2 cellular contexts compared by ENCODE assay signal in the genomic region with DNA sequence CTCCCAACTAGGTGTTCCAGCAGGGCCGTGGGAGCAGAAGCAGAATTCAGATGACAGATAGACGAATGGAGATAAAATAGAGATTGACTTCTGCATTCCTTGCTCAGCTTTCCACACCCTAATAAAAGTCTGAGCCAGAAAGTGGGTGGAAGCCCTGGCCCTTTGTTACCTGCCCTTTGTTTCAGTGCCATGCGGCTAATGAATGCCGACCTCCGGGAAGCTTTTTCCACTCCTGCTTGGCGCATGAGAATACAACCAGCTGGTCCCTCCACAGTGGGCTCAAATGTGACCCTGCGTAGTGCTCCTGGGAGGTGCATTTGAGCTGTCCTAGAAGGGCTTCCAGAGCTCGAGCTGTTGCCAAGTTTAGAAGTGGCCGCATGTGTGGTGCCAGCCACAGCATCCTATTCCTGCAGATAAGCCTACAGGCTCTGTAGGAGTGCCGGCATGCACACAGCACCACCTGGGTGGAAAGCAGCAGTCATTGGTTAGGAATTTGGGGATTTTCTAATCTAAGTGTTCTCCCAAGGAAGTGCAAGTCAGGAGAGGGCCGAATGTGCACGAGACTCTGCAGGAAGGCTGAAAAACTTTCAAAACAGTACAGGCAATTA.
TF ChIP-seq lines count a peak whose summit lies in the region.

No MANE protein-coding gene starts in this region.

TF ChIP-seq in liver, 16 proteins besides CTCF, POLR2A, EP300 and RAD21 (continued from another document):
- TF ChIP-seq, protein P1, sequence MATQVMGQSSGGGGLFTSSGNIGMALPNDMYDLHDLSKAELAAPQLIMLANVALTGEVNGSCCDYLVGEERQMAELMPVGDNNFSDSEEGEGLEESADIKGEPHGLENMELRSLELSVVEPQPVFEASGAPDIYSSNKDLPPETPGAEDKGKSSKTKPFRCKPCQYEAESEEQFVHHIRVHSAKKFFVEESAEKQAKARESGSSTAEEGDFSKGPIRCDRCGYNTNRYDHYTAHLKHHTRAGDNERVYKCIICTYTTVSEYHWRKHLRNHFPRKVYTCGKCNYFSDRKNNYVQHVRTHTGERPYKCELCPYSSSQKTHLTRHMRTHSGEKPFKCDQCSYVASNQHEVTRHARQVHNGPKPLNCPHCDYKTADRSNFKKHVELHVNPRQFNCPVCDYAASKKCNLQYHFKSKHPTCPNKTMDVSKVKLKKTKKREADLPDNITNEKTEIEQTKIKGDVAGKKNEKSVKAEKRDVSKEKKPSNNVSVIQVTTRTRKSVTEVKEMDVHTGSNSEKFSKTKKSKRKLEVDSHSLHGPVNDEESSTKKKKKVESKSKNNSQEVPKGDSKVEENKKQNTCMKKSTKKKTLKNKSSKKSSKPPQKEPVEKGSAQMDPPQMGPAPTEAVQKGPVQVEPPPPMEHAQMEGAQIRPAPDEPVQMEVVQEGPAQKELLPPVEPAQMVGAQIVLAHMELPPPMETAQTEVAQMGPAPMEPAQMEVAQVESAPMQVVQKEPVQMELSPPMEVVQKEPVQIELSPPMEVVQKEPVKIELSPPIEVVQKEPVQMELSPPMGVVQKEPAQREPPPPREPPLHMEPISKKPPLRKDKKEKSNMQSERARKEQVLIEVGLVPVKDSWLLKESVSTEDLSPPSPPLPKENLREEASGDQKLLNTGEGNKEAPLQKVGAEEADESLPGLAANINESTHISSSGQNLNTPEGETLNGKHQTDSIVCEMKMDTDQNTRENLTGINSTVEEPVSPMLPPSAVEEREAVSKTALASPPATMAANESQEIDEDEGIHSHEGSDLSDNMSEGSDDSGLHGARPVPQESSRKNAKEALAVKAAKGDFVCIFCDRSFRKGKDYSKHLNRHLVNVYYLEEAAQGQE (IDR thresholded peaks at IDR 0.05), result peak; percentile 33
- no peak for TF ChIP-seq EGR1 (IDR thresholded peaks at IDR 0.05; ENCODE audit: low read depth in 2 of 2)
- TF ChIP-seq, protein P2, sequence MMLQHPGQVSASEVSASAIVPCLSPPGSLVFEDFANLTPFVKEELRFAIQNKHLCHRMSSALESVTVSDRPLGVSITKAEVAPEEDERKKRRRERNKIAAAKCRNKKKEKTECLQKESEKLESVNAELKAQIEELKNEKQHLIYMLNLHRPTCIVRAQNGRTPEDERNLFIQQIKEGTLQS (IDR thresholded peaks at IDR 0.05), result no peak
- TF ChIP-seq, protein P3, sequence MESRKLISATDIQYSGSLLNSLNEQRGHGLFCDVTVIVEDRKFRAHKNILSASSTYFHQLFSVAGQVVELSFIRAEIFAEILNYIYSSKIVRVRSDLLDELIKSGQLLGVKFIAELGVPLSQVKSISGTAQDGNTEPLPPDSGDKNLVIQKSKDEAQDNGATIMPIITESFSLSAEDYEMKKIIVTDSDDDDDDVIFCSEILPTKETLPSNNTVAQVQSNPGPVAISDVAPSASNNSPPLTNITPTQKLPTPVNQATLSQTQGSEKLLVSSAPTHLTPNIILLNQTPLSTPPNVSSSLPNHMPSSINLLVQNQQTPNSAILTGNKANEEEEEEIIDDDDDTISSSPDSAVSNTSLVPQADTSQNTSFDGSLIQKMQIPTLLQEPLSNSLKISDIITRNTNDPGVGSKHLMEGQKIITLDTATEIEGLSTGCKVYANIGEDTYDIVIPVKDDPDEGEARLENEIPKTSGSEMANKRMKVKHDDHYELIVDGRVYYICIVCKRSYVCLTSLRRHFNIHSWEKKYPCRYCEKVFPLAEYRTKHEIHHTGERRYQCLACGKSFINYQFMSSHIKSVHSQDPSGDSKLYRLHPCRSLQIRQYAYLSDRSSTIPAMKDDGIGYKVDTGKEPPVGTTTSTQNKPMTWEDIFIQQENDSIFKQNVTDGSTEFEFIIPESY (IDR thresholded peaks at IDR 0.05), result no peak
- TF ChIP-seq GABPA (IDR thresholded peaks at IDR 0.05 in 1 of 2, conservative IDR thresholded peaks at IDR 0.05 in 1 of 2), result no peak

TF ChIP-seq in HepG2, 621 proteins besides CTCF, POLR2A, EP300 and RAD21 (continued from another document):
- TF ChIP-seq, protein P4, sequence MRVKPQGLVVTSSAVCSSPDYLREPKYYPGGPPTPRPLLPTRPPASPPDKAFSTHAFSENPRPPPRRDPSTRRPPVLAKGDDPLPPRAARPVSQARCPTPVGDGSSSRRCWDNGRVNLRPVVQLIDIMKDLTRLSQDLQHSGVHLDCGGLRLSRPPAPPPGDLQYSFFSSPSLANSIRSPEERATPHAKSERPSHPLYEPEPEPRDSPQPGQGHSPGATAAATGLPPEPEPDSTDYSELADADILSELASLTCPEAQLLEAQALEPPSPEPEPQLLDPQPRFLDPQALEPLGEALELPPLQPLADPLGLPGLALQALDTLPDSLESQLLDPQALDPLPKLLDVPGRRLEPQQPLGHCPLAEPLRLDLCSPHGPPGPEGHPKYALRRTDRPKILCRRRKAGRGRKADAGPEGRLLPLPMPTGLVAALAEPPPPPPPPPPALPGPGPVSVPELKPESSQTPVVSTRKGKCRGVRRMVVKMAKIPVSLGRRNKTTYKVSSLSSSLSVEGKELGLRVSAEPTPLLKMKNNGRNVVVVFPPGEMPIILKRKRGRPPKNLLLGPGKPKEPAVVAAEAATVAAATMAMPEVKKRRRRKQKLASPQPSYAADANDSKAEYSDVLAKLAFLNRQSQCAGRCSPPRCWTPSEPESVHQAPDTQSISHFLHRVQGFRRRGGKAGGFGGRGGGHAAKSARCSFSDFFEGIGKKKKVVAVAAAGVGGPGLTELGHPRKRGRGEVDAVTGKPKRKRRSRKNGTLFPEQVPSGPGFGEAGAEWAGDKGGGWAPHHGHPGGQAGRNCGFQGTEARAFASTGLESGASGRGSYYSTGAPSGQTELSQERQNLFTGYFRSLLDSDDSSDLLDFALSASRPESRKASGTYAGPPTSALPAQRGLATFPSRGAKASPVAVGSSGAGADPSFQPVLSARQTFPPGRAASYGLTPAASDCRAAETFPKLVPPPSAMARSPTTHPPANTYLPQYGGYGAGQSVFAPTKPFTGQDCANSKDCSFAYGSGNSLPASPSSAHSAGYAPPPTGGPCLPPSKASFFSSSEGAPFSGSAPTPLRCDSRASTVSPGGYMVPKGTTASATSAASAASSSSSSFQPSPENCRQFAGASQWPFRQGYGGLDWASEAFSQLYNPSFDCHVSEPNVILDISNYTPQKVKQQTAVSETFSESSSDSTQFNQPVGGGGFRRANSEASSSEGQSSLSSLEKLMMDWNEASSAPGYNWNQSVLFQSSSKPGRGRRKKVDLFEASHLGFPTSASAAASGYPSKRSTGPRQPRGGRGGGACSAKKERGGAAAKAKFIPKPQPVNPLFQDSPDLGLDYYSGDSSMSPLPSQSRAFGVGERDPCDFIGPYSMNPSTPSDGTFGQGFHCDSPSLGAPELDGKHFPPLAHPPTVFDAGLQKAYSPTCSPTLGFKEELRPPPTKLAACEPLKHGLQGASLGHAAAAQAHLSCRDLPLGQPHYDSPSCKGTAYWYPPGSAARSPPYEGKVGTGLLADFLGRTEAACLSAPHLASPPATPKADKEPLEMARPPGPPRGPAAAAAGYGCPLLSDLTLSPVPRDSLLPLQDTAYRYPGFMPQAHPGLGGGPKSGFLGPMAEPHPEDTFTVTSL (CRISPR knock-in tag; IDR thresholded peaks at IDR 0.05; ENCODE audit: borderline replicate concordance), result no peak
- no peak for TF ChIP-seq ZNF121 (CRISPR knock-in tag; IDR thresholded peaks at IDR 0.05)
- TF ChIP-seq GABPB1 (CRISPR knock-in tag; IDR thresholded peaks at IDR 0.05), result no peak
- no peak for TF ChIP-seq ZIK1 (CRISPR knock-in tag; IDR thresholded peaks at IDR 0.05; ENCODE audit: borderline replicate concordance, low read depth)
- TF ChIP-seq SNAI1 (CRISPR knock-in tag; IDR thresholded peaks at IDR 0.05; ENCODE audit: borderline replicate concordance), result no peak
- no peak for TF ChIP-seq ADNP (CRISPR knock-in tag; IDR thresholded peaks at IDR 0.05)
- no peak for TF ChIP-seq PPARG (CRISPR knock-in tag; conservative IDR thresholded peaks at IDR 0.05)
- TF ChIP-seq, protein P1 (IDR thresholded peaks at IDR 0.05; ENCODE audit: borderline replicate concordance in 1 of 2, low read depth in 1 of 2, low read length in 2 of 2), result no peak
- TF ChIP-seq, protein P5, sequence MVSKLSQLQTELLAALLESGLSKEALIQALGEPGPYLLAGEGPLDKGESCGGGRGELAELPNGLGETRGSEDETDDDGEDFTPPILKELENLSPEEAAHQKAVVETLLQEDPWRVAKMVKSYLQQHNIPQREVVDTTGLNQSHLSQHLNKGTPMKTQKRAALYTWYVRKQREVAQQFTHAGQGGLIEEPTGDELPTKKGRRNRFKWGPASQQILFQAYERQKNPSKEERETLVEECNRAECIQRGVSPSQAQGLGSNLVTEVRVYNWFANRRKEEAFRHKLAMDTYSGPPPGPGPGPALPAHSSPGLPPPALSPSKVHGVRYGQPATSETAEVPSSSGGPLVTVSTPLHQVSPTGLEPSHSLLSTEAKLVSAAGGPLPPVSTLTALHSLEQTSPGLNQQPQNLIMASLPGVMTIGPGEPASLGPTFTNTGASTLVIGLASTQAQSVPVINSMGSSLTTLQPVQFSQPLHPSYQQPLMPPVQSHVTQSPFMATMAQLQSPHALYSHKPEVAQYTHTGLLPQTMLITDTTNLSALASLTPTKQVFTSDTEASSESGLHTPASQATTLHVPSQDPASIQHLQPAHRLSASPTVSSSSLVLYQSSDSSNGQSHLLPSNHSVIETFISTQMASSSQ (IDR thresholded peaks at IDR 0.05; ENCODE audit: low read depth), result no peak
- TF ChIP-seq, protein P5 (CRISPR knock-in tag; IDR thresholded peaks at IDR 0.05; ENCODE audit: borderline replicate concordance), result no peak
- no peak for TF ChIP-seq ZNF350 (CRISPR knock-in tag; IDR thresholded peaks at IDR 0.05; ENCODE audit: borderline replicate concordance, low read depth)
- TF ChIP-seq, protein P6, sequence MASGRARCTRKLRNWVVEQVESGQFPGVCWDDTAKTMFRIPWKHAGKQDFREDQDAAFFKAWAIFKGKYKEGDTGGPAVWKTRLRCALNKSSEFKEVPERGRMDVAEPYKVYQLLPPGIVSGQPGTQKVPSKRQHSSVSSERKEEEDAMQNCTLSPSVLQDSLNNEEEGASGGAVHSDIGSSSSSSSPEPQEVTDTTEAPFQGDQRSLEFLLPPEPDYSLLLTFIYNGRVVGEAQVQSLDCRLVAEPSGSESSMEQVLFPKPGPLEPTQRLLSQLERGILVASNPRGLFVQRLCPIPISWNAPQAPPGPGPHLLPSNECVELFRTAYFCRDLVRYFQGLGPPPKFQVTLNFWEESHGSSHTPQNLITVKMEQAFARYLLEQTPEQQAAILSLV (CRISPR knock-in tag; IDR thresholded peaks at IDR 0.05; ENCODE audit: borderline replicate concordance), result no peak
- TF ChIP-seq ZFP41 (CRISPR knock-in tag; IDR thresholded peaks at IDR 0.05; ENCODE audit: borderline replicate concordance), result no peak
- TF ChIP-seq ZNF773 (CRISPR knock-in tag; IDR thresholded peaks at IDR 0.05; ENCODE audit: borderline replicate concordance), result no peak
